Comparison of ENCODE assay signal across 1 cellular context in genomic region chr20:4090756-4091331, GRCh38.
TF ChIP-seq lines count a peak whose summit lies in the region.

No MANE protein-coding gene starts in this region.

TF ChIP-seq in K562, 482 proteins besides CTCF, POLR2A, EP300 and RAD21 (continued from another document and continues in another):
- TF ChIP-seq MAX (CRISPR knock-in tag; IDR thresholded peaks at IDR 0.05) (no peak), REST (CRISPR knock-in tag; IDR thresholded peaks at IDR 0.05; ENCODE audit: low read depth) (no peak), ZZZ3 (IDR thresholded peaks at IDR 0.05) (no peak), GTF2A2 (tag; IDR thresholded peaks at IDR 0.05) (no peak), SREBF2 (CRISPR knock-in tag; IDR thresholded peaks at IDR 0.05) (no peak), ZFX (CRISPR knock-in tag; IDR thresholded peaks at IDR 0.05) (no peak), MEF2A (IDR thresholded peaks at IDR 0.05; ENCODE audit: control insufficient read depth, low read depth, low read length) (no peak), EGR1 (conservative IDR thresholded peaks at IDR 0.05) (no peak), MXD1 (CRISPR knock-in tag; IDR thresholded peaks at IDR 0.05; ENCODE audit: borderline replicate concordance, poor library complexity, severe bottlenecking) (no peak), LARP7 (IDR thresholded peaks at IDR 0.05) (no peak), NKRF (IDR thresholded peaks at IDR 0.05; ENCODE audit: borderline replicate concordance) (no peak), ZBTB40 (IDR thresholded peaks at IDR 0.05) (no peak), ZBTB40 (CRISPR knock-in tag; IDR thresholded peaks at IDR 0.05) (no peak), ZNF197 (CRISPR knock-in tag; IDR thresholded peaks at IDR 0.05; ENCODE audit: low read depth) (no peak), SRSF7 (optimal IDR thresholded peaks at IDR 0.05; ENCODE audit: low read depth, low read length) (no peak), ZNF592 (IDR thresholded peaks at IDR 0.05) (0 out of 2 replicates have a peak, but pooled peaks have one; percentile 24), BRD9 (IDR thresholded peaks at IDR 0.05; ENCODE audit: low read depth, partially characterized antibody) (no peak), CHCHD3 (CRISPR knock-in tag; IDR thresholded peaks at IDR 0.05) (no peak), GATAD2B (IDR thresholded peaks at IDR 0.05; ENCODE audit: borderline replicate concordance) (no peak), BMI1 (IDR thresholded peaks at IDR 0.05; ENCODE audit: low read length) (no peak), MCM7 (IDR thresholded peaks at IDR 0.05) (no peak), CHD2 (IDR thresholded peaks at IDR 0.05; ENCODE audit: low read depth, low read length) (no peak), FOXK2 (conservative IDR thresholded peaks at IDR 0.05 in 1 of 2, IDR thresholded peaks at IDR 0.05 in 1 of 2; ENCODE audit: low read depth in 2 of 2) (no peak), NCOR1 (IDR thresholded peaks at IDR 0.05) (peak; percentile 30; the same call in 1 of the 2 replicates), PBX2 (CRISPR knock-in tag; IDR thresholded peaks at IDR 0.05; ENCODE audit: low read depth) (no peak), PBX2 (tag; conservative IDR thresholded peaks at IDR 0.05; ENCODE audit: low read depth) (no peak; the same call in 1 of the 2 replicates), MYC (IDR thresholded peaks at IDR 0.05; ENCODE audit: low read depth, low read length) (no peak), MYC (CRISPR knock-in tag; IDR thresholded peaks at IDR 0.05; ENCODE audit: borderline replicate concordance, low read depth) (no peak), MYNN (IDR thresholded peaks at IDR 0.05) (peak; percentile 81), MYNN (CRISPR knock-in tag; IDR thresholded peaks at IDR 0.05) (no peak), PML (IDR thresholded peaks at IDR 0.05; ENCODE audit: low read length) (no peak), ZNF408 (CRISPR knock-in tag; IDR thresholded peaks at IDR 0.05; ENCODE audit: low read depth) (no peak), NR2C1 (IDR thresholded peaks at IDR 0.05) (no peak), NR2C1 (tag; IDR thresholded peaks at IDR 0.05) (no peak), ZNF3 (CRISPR knock-in tag; IDR thresholded peaks at IDR 0.05) (no peak), ZNF586 (CRISPR knock-in tag; conservative IDR thresholded peaks at IDR 0.05) (no peak), CBFA2T3 (IDR thresholded peaks at IDR 0.05) (peak; percentile 65), ZNF644 (tag; IDR thresholded peaks at IDR 0.05; ENCODE audit: low read depth) (0 out of 2 replicates have a peak, but pooled peaks have one; percentile 31), NFIC (IDR thresholded peaks at IDR 0.05) (no peak), ZNF780A (CRISPR knock-in tag; IDR thresholded peaks at IDR 0.05) (no peak)
